In genomic region chr7:39894904-39895303, GRCh38 we compare ENCODE assay signal across 20 cellular contexts. TPM values are rescaled to one million over a fixed set of nuclear protein-coding genes. Genes with fewer than 3 reads are reported as not detected.
A peak's percentile ranks its signal among the peaks of the same experiment; 100 is the strongest.
DNase-seq lines count a peak whose midpoint lies in the region; ATAC-seq and TF ChIP-seq lines count a peak whose summit lies in the region.
"Had no signal": no experiment of that assay in that cellular context is flagged by ENCODE, and none has a peak within 500 bp of the region (broad histone marks: within the 10 kb centered on the region; RNA-seq: fewer than 3 reads in every experiment).

No MANE protein-coding gene starts in this region.

- no peaks in the 10 kb centered on the region for H3K36me3 Mint-ChIP-seq in GM23338 (ENCODE audit: low read depth)
- H3K36me3 Mint-ChIP-seq in CD8-positive, alpha-beta memory T cell, result no peaks in the 10 kb centered on the region

- no peak overlapping the region for H3K4me2 ChIP-seq in GM23338
- H3K4me2 ChIP-seq: A549 had no signal

- TF ChIP-seq CTCF in GM23338 (conservative IDR thresholded peaks at IDR 0.05; ENCODE audit: low read depth in 2 of 2) (no peak), GM10248 (IDR thresholded peaks at IDR 0.05; ENCODE audit: control extremely low read depth, extremely low read depth, low read depth, missing control alignments) (no peak)

- no peaks in the 10 kb centered on the region for H3K27me3 ChIP-seq in GM23338 (ENCODE audit: insufficient read depth)
- peaks cover 4% of the 10 kb centered on the region for H3K27me3 ChIP-seq in CD8-positive, alpha-beta memory T cell (ENCODE audit: insufficient read depth, low read length, poor library complexity, severe bottlenecking)
- H3K27me3 ChIP-seq: SJSA1 had no signal

- CTCF ChIA-PET in CD8-positive, alpha-beta memory T cell (lab: Charles Lee), result interaction anchor here (1.0 to 6.7 kb wide), 2 partner anchors 55 to 158 kb away, joined by 3 to 96 read pairs; partner anchors contain the start of gene CDK13
- CTCF ChIA-PET in GM10248 (lab: Yijun Ruan, JAX), result interaction anchor here (0.8 to 10.1 kb wide), 10 partner anchors 11 to 338 kb away, joined by 3 to 170 read pairs (median 8); partner anchors contain the start of genes MPLKIP and SUGCT

- ATAC-seq in GM23338, result peak; percentile 39; the same call in 1 of the 3 replicates
- ATAC-seq in GM19395 (IDR thresholded peaks at IDR 0.05; ENCODE audit: unreplicated experiment), result no peak
- ATAC-seq: K562, PC-3 had no signal

- H3K4me3 ChIP-seq in GM23338, result no peak overlapping the region
- H3K4me3 ChIP-seq in CD8-positive, alpha-beta memory T cell (ENCODE audit: low read length), result no peak overlapping the region
- H3K4me3 ChIP-seq: A549, K562, SJSA1 had no signal

- no peaks in the 10 kb centered on the region for H3K36me3 ChIP-seq in GM23338 (ENCODE audit: insufficient read depth)
- no peaks in the 10 kb centered on the region for H3K36me3 ChIP-seq in CD8-positive, alpha-beta memory T cell (ENCODE audit: insufficient read depth, low read length)
- H3K36me3 ChIP-seq: SJSA1 had no signal

- 0 out of 2 replicates have a peak overlapping the region, but pooled peaks have one; percentile 18 for H2AFZ ChIP-seq in GM23338

- H4K20me1 ChIP-seq in GM23338 (replicated peaks; ENCODE audit: insufficient read depth), result no peaks in the 10 kb centered on the region

- POLR2A ChIA-PET in CD8-positive, alpha-beta memory T cell (lab: Charles Lee), result no interaction called here
- POLR2A ChIA-PET in GM10248 (lab: Yijun Ruan, JAX), result no interaction called here

- no peak overlapping the region for H3K27ac ChIP-seq in GM23338 (ENCODE audit: low read depth)
- H3K27ac ChIP-seq in CD8-positive, alpha-beta memory T cell (ENCODE audit: low read depth, low read length), result no peak overlapping the region
- H3K27ac ChIP-seq: A549, C4-2B, HL-60, SJSA1 had no signal

- peaks cover 3% of the 10 kb centered on the region; the same call in 1 of the 3 replicates for H3K4me1 Mint-ChIP-seq in GM23338
- H3K4me1 Mint-ChIP-seq in CD8-positive, alpha-beta memory T cell, result no peaks in the 10 kb centered on the region

- no peaks in the 10 kb centered on the region; the same call in 1 of the 2 replicates for H3K4me1 ChIP-seq in GM23338 (ENCODE audit: insufficient read depth)
- no peaks in the 10 kb centered on the region for H3K4me1 ChIP-seq in CD8-positive, alpha-beta memory T cell (ENCODE audit: insufficient read depth, low read length)

- DNase-seq in GM23338 (ENCODE audit: low spot score), result no peak
- peak; percentile 37 for DNase-seq in dermis blood vessel endothelial cell
- DNase-seq in glomerular visceral epithelial cell (ENCODE audit: extremely low spot score), result peak; percentile 4
- peak; percentile 37 for DNase-seq in renal cortical epithelial cell (ENCODE audit: low read depth)
- no peak for DNase-seq in CD8-positive, alpha-beta memory T cell
- no peak for DNase-seq in GM10248 (ENCODE audit: extremely low spot score)
- DNase-seq: COR-L47, H7, NCI-H1417 treated with DMSO at 0.1 percent for 48 hours, NCI-H1930, NCI-H2171, NCI-H446 treated with DMSO at 0.1 percent for 48 hours, NCI-H748 treated with DMSO at 0.1 percent for 48 hours, PC-3 had no signal

- no peaks in the 10 kb centered on the region for H3K9me3 ChIP-seq in CD8-positive, alpha-beta memory T cell (ENCODE audit: low read length)
- H3K9me3 ChIP-seq: A549, SJSA1 had no signal

- no peaks in the 10 kb centered on the region for H3K9me3 Mint-ChIP-seq in GM23338
- H3K9me3 Mint-ChIP-seq in CD8-positive, alpha-beta memory T cell, result no peaks in the 10 kb centered on the region

- H3K79me2 ChIP-seq in GM23338 (replicated peaks; ENCODE audit: insufficient read depth), result no peaks in the 10 kb centered on the region

- no peaks in the 10 kb centered on the region for H3K27me3 Mint-ChIP-seq in GM23338 (ENCODE audit: insufficient read depth, low read depth, poor library complexity)
- peaks cover 2 to 9% of the 10 kb centered on the region in 2 donors for H3K27me3 Mint-ChIP-seq in CD8-positive, alpha-beta memory T cell

- H3K27ac Mint-ChIP-seq in GM23338, result no peak overlapping the region
- peak overlapping the region in 1 of 8 donors; percentile 65 for H3K27ac Mint-ChIP-seq in CD8-positive, alpha-beta memory T cell

- no peaks in the 10 kb centered on the region for H3F3A ChIP-seq in GM23338 (replicated peaks; ENCODE audit: low read depth)

- no peaks in the 10 kb centered on the region; the same call in 1 of the 2 replicates for H3K9me2 ChIP-seq in GM23338 (ENCODE audit: insufficient read depth)

- no peak overlapping the region for H3K4me3 Mint-ChIP-seq in GM23338
- no peak overlapping the region for H3K4me3 Mint-ChIP-seq in CD8-positive, alpha-beta memory T cell

TF ChIP-seq in GM23338, 12 proteins besides CTCF, POLR2A, EP300 and RAD21 (continues in another document):
- TF ChIP-seq REST (IDR thresholded peaks at IDR 0.05; ENCODE audit: unreplicated experiment) (no peak), EZH2phosphoT487 (IDR thresholded peaks at IDR 0.05; ENCODE audit: unreplicated experiment) (no peak), EZH2 (IDR thresholded peaks at IDR 0.05; ENCODE audit: low read depth, unreplicated experiment) (no peak), POLR2AphosphoS5 (IDR thresholded peaks at IDR 0.05; ENCODE audit: low read depth) (no peak), ZNF331 (CRISPR knock-in tag; IDR thresholded peaks at IDR 0.05; ENCODE audit: low read depth) (no peak), JUNB (IDR thresholded peaks at IDR 0.05; ENCODE audit: unreplicated experiment) (no peak), ZNF114 (CRISPR knock-in tag; IDR thresholded peaks at IDR 0.05) (no peak), CREB1 (CRISPR knock-in tag; IDR thresholded peaks at IDR 0.05; ENCODE audit: low read depth) (no peak), NANOG (IDR thresholded peaks at IDR 0.05; ENCODE audit: borderline replicate concordance) (no peak), ETS1 (IDR thresholded peaks at IDR 0.05) (no peak), STAT1 (IDR thresholded peaks at IDR 0.05; ENCODE audit: unreplicated experiment) (no peak)

RNA-seq across cellular contexts. Expression of gene CDK13, which starts 55.2 kb away (rescaled TPM):
- 80.2 and 88.4 TPM in 2 replicates for total RNA-seq in GM23338 (2014; rRNA removed; shearing (Covaris generic))
- 38.1 and 39.4 TPM in 2 replicates for polyA plus RNA-seq in GM23338 (2016; fragmentation: Nextera tagmentation; extraction: Ambion mirVana)
- total RNA-seq in dermis blood vessel endothelial cell, result 57.1 and 78.1 TPM in 2 replicates
- 46.5 and 79.1 TPM in 2 replicates for total RNA-seq in renal cortical epithelial cell
- 10 to 100 TPM; 43.2 to 43.9 TPM for total RNA-seq in CD8-positive, alpha-beta memory T cell
- polyA plus RNA-seq in CD8-positive, alpha-beta memory T cell, result 45.8 TPM

Comparison
In these comparisons a context has a peak if more than half of its experiments do, and no peak if none do; other contexts are left out.
1. DNase-seq: peak in dermis blood vessel endothelial cell (single experiment), glomerular visceral epithelial cell (single experiment) and renal cortical epithelial cell (single experiment); none in GM23338 (single experiment), CD8-positive, alpha-beta memory T cell (0 of 5) and GM10248 (single experiment).